ENCODE assay signal across 2 cellular contexts in the genomic region with DNA sequence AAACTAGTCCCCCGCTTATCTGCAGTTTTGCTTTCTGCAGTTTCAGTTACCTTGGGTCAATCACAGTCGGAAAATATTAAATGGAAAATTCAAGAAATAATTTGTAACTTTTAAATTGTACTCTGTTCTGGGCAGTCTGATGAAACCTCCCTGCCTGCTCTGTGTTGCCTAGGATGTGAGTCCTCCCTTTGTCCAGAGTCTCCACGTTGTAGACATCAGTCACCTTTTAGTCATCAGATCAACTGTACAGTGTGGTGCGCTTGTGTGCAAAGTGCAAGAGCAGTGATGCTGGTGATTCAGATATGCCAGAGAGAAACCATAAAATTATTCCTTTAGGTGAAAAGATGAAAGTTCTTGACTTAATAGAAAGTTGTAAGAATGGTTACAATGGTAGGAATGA.
TF ChIP-seq lines count a peak whose summit lies in the region.

No MANE protein-coding gene starts in this region.

TF ChIP-seq in A549, 52 proteins besides CTCF, POLR2A, EP300 and RAD21 (continued from another document):
- TF ChIP-seq, protein P1, sequence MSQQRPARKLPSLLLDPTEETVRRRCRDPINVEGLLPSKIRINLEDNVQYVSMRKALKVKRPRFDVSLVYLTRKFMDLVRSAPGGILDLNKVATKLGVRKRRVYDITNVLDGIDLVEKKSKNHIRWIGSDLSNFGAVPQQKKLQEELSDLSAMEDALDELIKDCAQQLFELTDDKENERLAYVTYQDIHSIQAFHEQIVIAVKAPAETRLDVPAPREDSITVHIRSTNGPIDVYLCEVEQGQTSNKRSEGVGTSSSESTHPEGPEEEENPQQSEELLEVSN (IDR thresholded peaks at IDR 0.05; ENCODE audit: borderline replicate concordance, low read depth): no peak
- TF ChIP-seq ZC3H11A (IDR thresholded peaks at IDR 0.05) (no peak), GATA3 (IDR thresholded peaks at IDR 0.05; ENCODE audit: borderline replicate concordance) (no peak), BHLHE40 (IDR thresholded peaks at IDR 0.05; ENCODE audit: low read depth, low read length) (no peak), FOSL2 (IDR thresholded peaks at IDR 0.05) (no peak), FOSL2 (CRISPR knock-in tag; IDR thresholded peaks at IDR 0.05) (no peak), RFX5 (IDR thresholded peaks at IDR 0.05) (no peak), ZNF302 (CRISPR knock-in tag; IDR thresholded peaks at IDR 0.05) (no peak), HOXB5 (CRISPR knock-in tag; IDR thresholded peaks at IDR 0.05) (no peak), CBX8 (IDR thresholded peaks at IDR 0.05) (no peak), RARB (CRISPR knock-in tag; IDR thresholded peaks at IDR 0.05) (no peak), MAFK (IDR thresholded peaks at IDR 0.05; ENCODE audit: partially characterized antibody) (no peak)

TF ChIP-seq in HCT116, 20 proteins besides CTCF, POLR2A, EP300 and RAD21 (continued from another document):
- TF ChIP-seq, protein P2, sequence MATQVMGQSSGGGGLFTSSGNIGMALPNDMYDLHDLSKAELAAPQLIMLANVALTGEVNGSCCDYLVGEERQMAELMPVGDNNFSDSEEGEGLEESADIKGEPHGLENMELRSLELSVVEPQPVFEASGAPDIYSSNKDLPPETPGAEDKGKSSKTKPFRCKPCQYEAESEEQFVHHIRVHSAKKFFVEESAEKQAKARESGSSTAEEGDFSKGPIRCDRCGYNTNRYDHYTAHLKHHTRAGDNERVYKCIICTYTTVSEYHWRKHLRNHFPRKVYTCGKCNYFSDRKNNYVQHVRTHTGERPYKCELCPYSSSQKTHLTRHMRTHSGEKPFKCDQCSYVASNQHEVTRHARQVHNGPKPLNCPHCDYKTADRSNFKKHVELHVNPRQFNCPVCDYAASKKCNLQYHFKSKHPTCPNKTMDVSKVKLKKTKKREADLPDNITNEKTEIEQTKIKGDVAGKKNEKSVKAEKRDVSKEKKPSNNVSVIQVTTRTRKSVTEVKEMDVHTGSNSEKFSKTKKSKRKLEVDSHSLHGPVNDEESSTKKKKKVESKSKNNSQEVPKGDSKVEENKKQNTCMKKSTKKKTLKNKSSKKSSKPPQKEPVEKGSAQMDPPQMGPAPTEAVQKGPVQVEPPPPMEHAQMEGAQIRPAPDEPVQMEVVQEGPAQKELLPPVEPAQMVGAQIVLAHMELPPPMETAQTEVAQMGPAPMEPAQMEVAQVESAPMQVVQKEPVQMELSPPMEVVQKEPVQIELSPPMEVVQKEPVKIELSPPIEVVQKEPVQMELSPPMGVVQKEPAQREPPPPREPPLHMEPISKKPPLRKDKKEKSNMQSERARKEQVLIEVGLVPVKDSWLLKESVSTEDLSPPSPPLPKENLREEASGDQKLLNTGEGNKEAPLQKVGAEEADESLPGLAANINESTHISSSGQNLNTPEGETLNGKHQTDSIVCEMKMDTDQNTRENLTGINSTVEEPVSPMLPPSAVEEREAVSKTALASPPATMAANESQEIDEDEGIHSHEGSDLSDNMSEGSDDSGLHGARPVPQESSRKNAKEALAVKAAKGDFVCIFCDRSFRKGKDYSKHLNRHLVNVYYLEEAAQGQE (IDR thresholded peaks at IDR 0.05; ENCODE audit: low read depth): no peak
- TF ChIP-seq FOSL1 (IDR thresholded peaks at IDR 0.05; ENCODE audit: low read depth): peak; percentile 42; the same call in 1 of the 2 replicates
- no peak for TF ChIP-seq TCF7L2 (IDR thresholded peaks at IDR 0.05; ENCODE audit: borderline replicate concordance, extremely low read depth, insufficient read depth, insufficient read length)
- TF ChIP-seq, protein P3, sequence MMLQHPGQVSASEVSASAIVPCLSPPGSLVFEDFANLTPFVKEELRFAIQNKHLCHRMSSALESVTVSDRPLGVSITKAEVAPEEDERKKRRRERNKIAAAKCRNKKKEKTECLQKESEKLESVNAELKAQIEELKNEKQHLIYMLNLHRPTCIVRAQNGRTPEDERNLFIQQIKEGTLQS (IDR thresholded peaks at IDR 0.05): no peak
- TF ChIP-seq CBX3 (IDR thresholded peaks at IDR 0.05; ENCODE audit: low read depth): no peak
- TF ChIP-seq ELF1 (IDR thresholded peaks at IDR 0.05; ENCODE audit: borderline replicate concordance, low read depth): no peak
- TF ChIP-seq, protein P4, sequence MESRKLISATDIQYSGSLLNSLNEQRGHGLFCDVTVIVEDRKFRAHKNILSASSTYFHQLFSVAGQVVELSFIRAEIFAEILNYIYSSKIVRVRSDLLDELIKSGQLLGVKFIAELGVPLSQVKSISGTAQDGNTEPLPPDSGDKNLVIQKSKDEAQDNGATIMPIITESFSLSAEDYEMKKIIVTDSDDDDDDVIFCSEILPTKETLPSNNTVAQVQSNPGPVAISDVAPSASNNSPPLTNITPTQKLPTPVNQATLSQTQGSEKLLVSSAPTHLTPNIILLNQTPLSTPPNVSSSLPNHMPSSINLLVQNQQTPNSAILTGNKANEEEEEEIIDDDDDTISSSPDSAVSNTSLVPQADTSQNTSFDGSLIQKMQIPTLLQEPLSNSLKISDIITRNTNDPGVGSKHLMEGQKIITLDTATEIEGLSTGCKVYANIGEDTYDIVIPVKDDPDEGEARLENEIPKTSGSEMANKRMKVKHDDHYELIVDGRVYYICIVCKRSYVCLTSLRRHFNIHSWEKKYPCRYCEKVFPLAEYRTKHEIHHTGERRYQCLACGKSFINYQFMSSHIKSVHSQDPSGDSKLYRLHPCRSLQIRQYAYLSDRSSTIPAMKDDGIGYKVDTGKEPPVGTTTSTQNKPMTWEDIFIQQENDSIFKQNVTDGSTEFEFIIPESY (IDR thresholded peaks at IDR 0.05; ENCODE audit: extremely low read depth, insufficient replicate concordance, low read length): no peak
- TF ChIP-seq EGR1 (IDR thresholded peaks at IDR 0.05; ENCODE audit: low read depth): no peak
- TF ChIP-seq, protein P5, sequence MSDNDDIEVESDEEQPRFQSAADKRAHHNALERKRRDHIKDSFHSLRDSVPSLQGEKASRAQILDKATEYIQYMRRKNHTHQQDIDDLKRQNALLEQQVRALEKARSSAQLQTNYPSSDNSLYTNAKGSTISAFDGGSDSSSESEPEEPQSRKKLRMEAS (IDR thresholded peaks at IDR 0.05): no peak
- TF ChIP-seq EZH2phosphoT487 (IDR thresholded peaks at IDR 0.05; ENCODE audit: borderline replicate concordance): no peak
- no peak for TF ChIP-seq ZNF274 (IDR thresholded peaks at IDR 0.05; ENCODE audit: low read depth, low read length)
- TF ChIP-seq SIN3A (IDR thresholded peaks at IDR 0.05; ENCODE audit: low read depth): no peak
- TF ChIP-seq ZFX (IDR thresholded peaks at IDR 0.05): no peak
- no peak for TF ChIP-seq CEBPB (IDR thresholded peaks at IDR 0.05; ENCODE audit: low read depth)
- peak; percentile 26; the same call in 1 of the 2 replicates for TF ChIP-seq JUND (IDR thresholded peaks at IDR 0.05)
TF ChIP-seq in HCT116: peak in this region for 4.
